ENCODE assay signal across 9 cellular contexts in genomic region chr6:31776563-31776960, GRCh38. TPM values are rescaled to one million over a fixed set of nuclear protein-coding genes. Genes with fewer than 3 reads are reported as not detected.
DNase-seq lines count a peak whose midpoint lies in the region; ATAC-seq, FAIRE-seq and TF ChIP-seq lines count a peak whose summit lies in the region.
"Had no signal": no experiment of that assay in that cellular context is flagged by ENCODE, and none has a peak within 500 bp of the region (broad histone marks: within the 10 kb centered on the region; RNA-seq: fewer than 3 reads in every experiment).

No MANE protein-coding gene starts in this region.

- H3K27me3 Mint-ChIP-seq in CD4-positive, alpha-beta memory T cell, result no peaks in the 10 kb centered on the region
- no peaks in the 10 kb centered on the region for H3K27me3 Mint-ChIP-seq in naive B cell

- H3K4me1 Mint-ChIP-seq in CD4-positive, alpha-beta memory T cell, result peaks cover 13 to 47% (median 33%) of the 10 kb centered on the region in 4 donors
- peaks cover 19 to 22% (median 21%) of the 10 kb centered on the region in 3 donors for H3K4me1 Mint-ChIP-seq in naive B cell
- H3K4me1 Mint-ChIP-seq: neural crest cell had no signal

- H3K79me2 ChIP-seq in K562 (ENCODE audit: control insufficient read depth, insufficient read depth, low read length), result no peaks in the 10 kb centered on the region

- TF ChIP-seq RAD21 in K562 (CRISPR knock-in tag; conservative IDR thresholded peaks at IDR 0.05 in 1 of 2, IDR thresholded peaks at IDR 0.05 in 1 of 2), result no peak

- H3K36me3 ChIP-seq in CD4-positive, alpha-beta memory T cell (ENCODE audit: insufficient read depth, low read length), result peaks cover 21% of the 10 kb centered on the region
- H3K36me3 ChIP-seq in K562 (ENCODE audit: control insufficient read depth, insufficient read depth, low read length), result peaks cover 42% of the 10 kb centered on the region; the same call in 2 of the 3 replicates

- no peak for DNase-seq in CD4-positive, alpha-beta memory T cell
- peak in 1 of 2 experiments; percentile 19 for DNase-seq in HL-60 (ENCODE audit: low read depth in 1 of 2, low spot score in 1 of 2)
- no peak for DNase-seq in K562 (ENCODE audit: extremely low read depth in 1 of 4, low spot score in 3 of 4)
- DNase-seq in naive B cell, result no peak
- DNase-seq in hippocampal formation (lab: John Stamatoyannopoulos, UW), result no peak
- no peak for DNase-seq in epidermal melanocyte (ENCODE audit: insufficient read length, low spot score)
- no peak for DNase-seq in activated CD4-positive, alpha-beta T cell treated with anti-CD3 and anti-CD28 coated beads for 4 hours
- DNase-seq in germinal center (ENCODE audit: low spot score), result no peak

- POLR2A ChIA-PET in CD4-positive, alpha-beta memory T cell (lab: Charles Lee; ENCODE audit: partially characterized antibody), result interaction anchor here (1.2 to 1.9 kb wide), 3 partner anchors 19 to 87 kb away, joined by 3 to 10 read pairs (median 4); partner anchors contain the start of genes MSH5 and VARS1
- POLR2A ChIA-PET in K562 (lab: Yijun Ruan, JAX), result interaction anchor here (0.5 to 8.8 kb wide), 11 partner anchors 14 to 183 kb away, joined by 4 to 47 read pairs (median 9); partner anchors contain the start of genes ABHD16A, GPANK1, HSPA1B and NELFE

- H3K4me1 ChIP-seq in CD4-positive, alpha-beta memory T cell (ENCODE audit: insufficient read depth, low read length), result peaks cover 50% of the 10 kb centered on the region
- H3K4me1 ChIP-seq in K562 (replicated peaks in 1 of 2; ENCODE audit: control insufficient read depth in 2 of 2, insufficient read depth in 2 of 2, low read length in 2 of 2), result peaks cover 43 to 85% of the 10 kb centered on the region in 2 experiments

- H3K9ac ChIP-seq in K562 (ENCODE audit: insufficient read depth in 1 of 2, low read depth in 2 of 2, low read length in 2 of 2), result peak overlapping the region; percentile 64 to 88

- peak overlapping the region; percentile 36 for H2AFZ ChIP-seq in K562 (ENCODE audit: low read depth, low read length)

- peak overlapping the region; percentile 27 to 75 (median 58) for H3K4me3 Mint-ChIP-seq in CD4-positive, alpha-beta memory T cell
- H3K4me3 Mint-ChIP-seq in naive B cell, result peak overlapping the region in 3 of 8 donors; percentile 21 to 60 (median 54)
- H3K4me3 Mint-ChIP-seq: neural crest cell had no signal

- H3K9me3 Mint-ChIP-seq in CD4-positive, alpha-beta memory T cell, result no peaks in the 10 kb centered on the region
- no peaks in the 10 kb centered on the region for H3K9me3 Mint-ChIP-seq in naive B cell
- H3K9me3 Mint-ChIP-seq: neural crest cell had no signal

- CTCF ChIA-PET in CD4-positive, alpha-beta memory T cell (lab: Charles Lee; ENCODE audit: partially characterized antibody), result interaction anchor here (12.8 kb wide), 1 partner anchor 43 kb away, joined by 173 read pairs; the partner anchor contains the start of genes CLIC1, DDAH2 and MSH5
- CTCF ChIA-PET in K562 (lab: Yijun Ruan, JAX; ENCODE audit: low intra/inter-chr PET ratio), result no interaction called here

- ATAC-seq in K562 (peak; percentile 16), naive B cell (ENCODE audit: low read depth in 2 of 2) (peak in 1 of 2 donors; percentile 17)

- no peaks in the 10 kb centered on the region for H3K27me3 ChIP-seq in CD4-positive, alpha-beta memory T cell (ENCODE audit: insufficient read depth, low read length)
- no peaks in the 10 kb centered on the region for H3K27me3 ChIP-seq in HL-60 (ENCODE audit: insufficient read depth, poor library complexity, severe bottlenecking)
- H3K27me3 ChIP-seq in K562 (ENCODE audit: control insufficient read depth in 2 of 2, insufficient read depth in 2 of 2, low read length in 2 of 2), result no peaks in the 10 kb centered on the region

- intact Hi-C loops in CD4-positive, alpha-beta memory T cell (cut with micrococcal nuclease), result loop anchor here (2.0 kb wide), 1 partner anchor 18 kb away; the partner anchor contains the start of gene VARS1
- intact Hi-C loops in K562 (cut with micrococcal nuclease), result loop anchor here (2.0 to 10.0 kb wide), 2 partner anchors 18 to 232 kb away; partner anchors contain the start of genes ATP6V1G2, DDX39B, NFKBIL1 and VARS1

- no peak for TF ChIP-seq POLR2A in K562 (conservative IDR thresholded peaks at IDR 0.05)

- peak overlapping the region; percentile 56 for H3K4me2 ChIP-seq in K562 (ENCODE audit: insufficient read depth, low read length)

- no peaks in the 10 kb centered on the region for H4K20me1 ChIP-seq in K562 (replicated peaks; ENCODE audit: control insufficient read depth, insufficient read depth, low read length)

- H3K4me3 ChIP-seq in CD4-positive, alpha-beta memory T cell (ENCODE audit: low read length in 2 of 2), result peak overlapping the region in 1 of 2 donors; percentile 30
- H3K4me3 ChIP-seq in HL-60 (replicated peaks; ENCODE audit: insufficient read depth, low read length), result no peak overlapping the region
- peak overlapping the region; percentile 10; the same call in 1 of the 2 replicates for H3K4me3 ChIP-seq in K562

- WGBS in K562 (ENCODE audit: insufficient coverage, low coverage, missing lambda C conversion rate), result 16% methylated on average over 13 of the region's 13 CpGs

- FAIRE-seq in K562 (lab: Jason Lieb, UNC), result no peak

- peaks cover 6% of the 10 kb centered on the region for H3K9me1 ChIP-seq in K562 (ENCODE audit: control insufficient read depth, insufficient read depth, low read length)

- H3K27ac ChIP-seq in CD4-positive, alpha-beta memory T cell (ENCODE audit: low read depth, low read length), result peak overlapping the region; percentile 46
- H3K27ac ChIP-seq in HL-60 (replicated peaks) (peak overlapping the region; percentile 39), K562 (ENCODE audit: extremely low read depth, low read depth, low read length) (peak overlapping the region; percentile 87)

- in situ Hi-C loops in K562 (cut with MboI), result no loop called here

- no TSS peak for BruUV-seq in K562 (replicated peaks; lab: Mats Ljungman, UMichigan)

- no peaks in the 10 kb centered on the region for H3K9me3 ChIP-seq in CD4-positive, alpha-beta memory T cell (ENCODE audit: control insufficient read depth in 1 of 2, low read length in 2 of 2)
- no peaks in the 10 kb centered on the region for H3K9me3 ChIP-seq in K562 (replicated peaks; ENCODE audit: control insufficient read depth, insufficient read depth, low read depth, low read length)

- peaks cover 0 to 26% of the 10 kb centered on the region in 2 donors for H3K36me3 Mint-ChIP-seq in CD4-positive, alpha-beta memory T cell
- no peaks in the 10 kb centered on the region for H3K36me3 Mint-ChIP-seq in naive B cell

- TF ChIP-seq EP300 in K562 (IDR thresholded peaks at IDR 0.05; ENCODE audit: low read length), result no peak

- TF ChIP-seq CTCF in HL-60 (IDR thresholded peaks at IDR 0.05; ENCODE audit: insufficient read depth, low read length) (no peak), K562 (IDR thresholded peaks at IDR 0.05 in 2 of 3, conservative IDR thresholded peaks at IDR 0.05 in 1 of 3; ENCODE audit: insufficient read depth in 2 of 3, low read depth in 1 of 3, low read length in 3 of 3) (no peak)

- H3K27ac Mint-ChIP-seq in CD4-positive, alpha-beta memory T cell, result peak overlapping the region; percentile 19 to 78 (median 65)
- H3K27ac Mint-ChIP-seq in naive B cell, result peak overlapping the region in 5 of 6 donors; percentile 35 to 94 (median 68)

RNA-seq across cellular contexts. Expression of gene VWA7, which starts 0.6 kb away (rescaled TPM):
- 1 to 10 TPM; 1.0 to 1.7 TPM for total RNA-seq in CD4-positive, alpha-beta memory T cell
- polyA plus RNA-seq in CD4-positive, alpha-beta memory T cell, result 1 to 10 TPM in 1 of 2 donors, under 1 TPM in 1; 1.00 to 2.5 TPM
- total RNA-seq in K562 (2011; cell fraction: chromatin; rRNA removed; ENCODE audit: low replicate concordance), result 12.4 and 19.7 TPM in 2 replicates
- 11.3 and 16.5 TPM in 2 replicates for total RNA-seq in K562 (2011; cell fraction: nucleolus; rRNA removed)
- total RNA-seq in K562 (2011; cell fraction: nucleoplasm; rRNA removed), result 10.5 and 14.0 TPM in 2 replicates
- total RNA-seq in K562 (2014; rRNA removed) (0.65 and 0.68 TPM in 2 replicates), K562 (2014; rRNA removed; fragmentation: Illumina TruSeq; extraction: Trizol) (0.70 and 0.95 TPM in 2 replicates), K562 (2015; rRNA removed; fragmentation: Illumina TruSeq; extraction: Trizol) (0.36 and 0.49 TPM in 2 replicates), K562 (2021) (1.8 and 2.9 TPM in 2 replicates)
- polyA plus RNA-seq in K562 (2011; rRNA removed) (1.0 and 1.7 TPM in 2 replicates), K562 (2014; fragmentation: Illumina TruSeq; extraction: Trizol) (1.1 and 1.3 TPM in 2 replicates), K562 (2014; fragmentation: Nextera tagmentation; extraction: Ambion mirVana) (under 1 TPM; 0.18 to 0.32 TPM), K562 (2014; rRNA removed) (2.4 and 3.0 TPM in 2 replicates), naive B cell (ENCODE audit: low read depth in 6 of 6) (under 1 TPM in 2 of 6 donors, not detected in 4; 0.13 to 0.29 TPM)
- 0.83 and 2.5 TPM in 2 replicates for polyA plus RNA-seq in K562 (2011; cell fraction: cytosol; rRNA removed)
- polyA plus RNA-seq in K562 (2011; cell fraction: nucleus; rRNA removed), result 6.5 and 17.2 TPM in 2 replicates
- 2.2 and 4.0 TPM in 2 replicates for polyA plus RNA-seq in K562 (2012)
- 0.33 and 1.4 TPM in 2 replicates for polyA minus RNA-seq in K562 (2011; rRNA and poly(A)+ RNA removed)
- 0.55 and 2.2 TPM in 2 replicates for polyA minus RNA-seq in K562 (2011; cell fraction: cytosol; rRNA and poly(A)+ RNA removed)
- 3.7 and 4.3 TPM in 2 replicates for polyA minus RNA-seq in K562 (2011; cell fraction: nucleus; rRNA and poly(A)+ RNA removed)

RNA-seq across cellular contexts. Expression of gene SAPCD1, which starts 14.1 kb away (rescaled TPM):
- 1 to 10 TPM; 2.7 to 3.7 TPM for total RNA-seq in CD4-positive, alpha-beta memory T cell
- polyA plus RNA-seq in CD4-positive, alpha-beta memory T cell, result under 1 TPM in 1 of 2 donors, not detected in 1; 0.89 TPM
- total RNA-seq in K562 (2011; cell fraction: chromatin; rRNA removed; ENCODE audit: low replicate concordance), result 127 and 183 TPM in 2 replicates
- 43.2 and 49.2 TPM in 2 replicates for total RNA-seq in K562 (2011; cell fraction: nucleolus; rRNA removed)
- 129 and 205 TPM in 2 replicates for total RNA-seq in K562 (2011; cell fraction: nucleoplasm; rRNA removed)
- total RNA-seq in K562 (2014; rRNA removed), result 5.9 and 6.5 TPM in 2 replicates
- 7.0 and 7.4 TPM in 2 replicates for total RNA-seq in K562 (2014; rRNA removed; fragmentation: Illumina TruSeq; extraction: Trizol)
- 5.8 and 7.5 TPM in 2 replicates for total RNA-seq in K562 (2015; rRNA removed; fragmentation: Illumina TruSeq; extraction: Trizol)
- total RNA-seq in K562 (2021), result 13.4 and 15.8 TPM in 2 replicates
- polyA plus RNA-seq in K562 (2011; rRNA removed), result 11.7 and 17.8 TPM in 2 replicates
- 4.3 and 5.0 TPM in 2 replicates for polyA plus RNA-seq in K562 (2011; cell fraction: cytosol; rRNA removed)
- polyA plus RNA-seq in K562 (2011; cell fraction: nucleus; rRNA removed), result 169 and 188 TPM in 2 replicates
- polyA plus RNA-seq in K562 (2012), result 14.3 and 26.9 TPM in 2 replicates
- polyA plus RNA-seq in K562 (2014; fragmentation: Illumina TruSeq; extraction: Trizol), result 12.9 and 18.4 TPM in 2 replicates
- polyA plus RNA-seq in K562 (2014; fragmentation: Nextera tagmentation; extraction: Ambion mirVana), result 1 to 10 TPM; 2.6 to 3.2 TPM
- polyA plus RNA-seq in K562 (2014; rRNA removed), result 17.1 and 30.2 TPM in 2 replicates
- 3.2 and 4.9 TPM in 2 replicates for polyA minus RNA-seq in K562 (2011; rRNA and poly(A)+ RNA removed)
- 4.2 TPM in 1 of 2 replicates, not detected in the other for polyA minus RNA-seq in K562 (2011; cell fraction: cytosol; rRNA and poly(A)+ RNA removed)
- 10.4 and 14.8 TPM in 2 replicates for polyA minus RNA-seq in K562 (2011; cell fraction: nucleus; rRNA and poly(A)+ RNA removed)
- polyA plus RNA-seq in naive B cell (ENCODE audit: low read depth in 6 of 6), result under 1 TPM in 1 of 6 donors, not detected in 5; 0.96 TPM

RNA-seq across cellular contexts. Expression of gene VARS1, which starts 19.0 kb away (rescaled TPM):
- total RNA-seq in CD4-positive, alpha-beta memory T cell, result 10 to 100 TPM; 39.6 to 46.8 TPM
- 10 to 100 TPM; 43.4 to 45.9 TPM for polyA plus RNA-seq in CD4-positive, alpha-beta memory T cell
- 246 and 727 TPM in 2 replicates for total RNA-seq in K562 (2011; cell fraction: chromatin; rRNA removed; ENCODE audit: low replicate concordance)
- total RNA-seq in K562 (2011; cell fraction: nucleolus; rRNA removed), result 447 and 517 TPM in 2 replicates
- total RNA-seq in K562 (2011; cell fraction: nucleoplasm; rRNA removed), result 263 and 281 TPM in 2 replicates
- total RNA-seq in K562 (2014; rRNA removed), result 155 and 210 TPM in 2 replicates
- total RNA-seq in K562 (2014; rRNA removed; fragmentation: Illumina TruSeq; extraction: Trizol), result 187 and 202 TPM in 2 replicates
- total RNA-seq in K562 (2015; rRNA removed; fragmentation: Illumina TruSeq; extraction: Trizol), result 128 and 130 TPM in 2 replicates
- total RNA-seq in K562 (2021), result 484 and 488 TPM in 2 replicates
- 37.9 and 95.1 TPM in 2 replicates for polyA plus RNA-seq in K562 (2011; rRNA removed)
- 43.0 and 64.6 TPM in 2 replicates for polyA plus RNA-seq in K562 (2011; cell fraction: cytosol; rRNA removed)
- 313 and 459 TPM in 2 replicates for polyA plus RNA-seq in K562 (2011; cell fraction: nucleus; rRNA removed)
- 232 and 255 TPM in 2 replicates for polyA plus RNA-seq in K562 (2012)
- polyA plus RNA-seq in K562 (2014; fragmentation: Illumina TruSeq; extraction: Trizol), result 282 and 332 TPM in 2 replicates
- polyA plus RNA-seq in K562 (2014; fragmentation: Nextera tagmentation; extraction: Ambion mirVana), result 10 to 100 TPM in 1 of 2 experiments, 1 to 10 TPM in 1; 2.9 to 10.4 TPM
- polyA plus RNA-seq in K562 (2014; rRNA removed), result 128 and 129 TPM in 2 replicates
- polyA minus RNA-seq in K562 (2011; rRNA and poly(A)+ RNA removed), result 80.3 and 127 TPM in 2 replicates
- polyA minus RNA-seq in K562 (2011; cell fraction: cytosol; rRNA and poly(A)+ RNA removed), result 209 and 273 TPM in 2 replicates
- polyA minus RNA-seq in K562 (2011; cell fraction: nucleus; rRNA and poly(A)+ RNA removed), result 119 and 142 TPM in 2 replicates
- 10 to 100 TPM; 42.2 to 70.6 (median 50.3) TPM for polyA plus RNA-seq in naive B cell (ENCODE audit: low read depth in 6 of 6)

RNA-seq across cellular contexts. Expression of gene LSM2, which starts 30.2 kb away (rescaled TPM):
- 10 to 100 TPM; 30.0 to 34.6 TPM for total RNA-seq in CD4-positive, alpha-beta memory T cell
- polyA plus RNA-seq in CD4-positive, alpha-beta memory T cell, result 10 to 100 TPM; 67.4 to 80.4 TPM
- 30.0 and 54.3 TPM in 2 replicates for total RNA-seq in K562 (2011; cell fraction: chromatin; rRNA removed; ENCODE audit: low replicate concordance)
- 63.9 and 68.4 TPM in 2 replicates for total RNA-seq in K562 (2011; cell fraction: nucleolus; rRNA removed)
- 72.4 and 107 TPM in 2 replicates for total RNA-seq in K562 (2011; cell fraction: nucleoplasm; rRNA removed)
- total RNA-seq in K562 (2014; rRNA removed), result 163 and 271 TPM in 2 replicates
- 244 and 250 TPM in 2 replicates for total RNA-seq in K562 (2014; rRNA removed; fragmentation: Illumina TruSeq; extraction: Trizol)
- total RNA-seq in K562 (2015; rRNA removed; fragmentation: Illumina TruSeq; extraction: Trizol), result 195 and 196 TPM in 2 replicates
- 223 and 232 TPM in 2 replicates for total RNA-seq in K562 (2021)
- 154 and 184 TPM in 2 replicates for polyA plus RNA-seq in K562 (2011; rRNA removed)
- polyA plus RNA-seq in K562 (2011; cell fraction: cytosol; rRNA removed), result 318 and 368 TPM in 2 replicates
- polyA plus RNA-seq in K562 (2011; cell fraction: nucleus; rRNA removed), result 114 and 133 TPM in 2 replicates
- 208 and 220 TPM in 2 replicates for polyA plus RNA-seq in K562 (2012)
- polyA plus RNA-seq in K562 (2014; fragmentation: Illumina TruSeq; extraction: Trizol), result 223 and 256 TPM in 2 replicates
- 100 to 1,000 TPM; 405 to 407 TPM for polyA plus RNA-seq in K562 (2014; fragmentation: Nextera tagmentation; extraction: Ambion mirVana)
- polyA plus RNA-seq in K562 (2014; rRNA removed), result 159 and 218 TPM in 2 replicates
- polyA minus RNA-seq in K562 (2011; rRNA and poly(A)+ RNA removed), result 135 and 188 TPM in 2 replicates
- polyA minus RNA-seq in K562 (2011; cell fraction: cytosol; rRNA and poly(A)+ RNA removed), result 127 and 129 TPM in 2 replicates
- 13.7 and 23.7 TPM in 2 replicates for polyA minus RNA-seq in K562 (2011; cell fraction: nucleus; rRNA and poly(A)+ RNA removed)
- polyA plus RNA-seq in naive B cell (ENCODE audit: low read depth in 6 of 6), result 100 to 1,000 TPM in 1 of 6 donors, 10 to 100 TPM in 5; 75.4 to 107 (median 92.4) TPM

RNA-seq across cellular contexts. Expression of gene MSH5, which starts 36.8 kb away (rescaled TPM):
- total RNA-seq in CD4-positive, alpha-beta memory T cell, result 10 to 100 TPM; 11.4 to 12.1 TPM
- polyA plus RNA-seq in CD4-positive, alpha-beta memory T cell, result 1 to 10 TPM in 1 of 2 donors, under 1 TPM in 1; 0.95 to 3.2 TPM
- total RNA-seq in K562 (2011; cell fraction: chromatin; rRNA removed; ENCODE audit: low replicate concordance), result 1,865 and 2,284 TPM in 2 replicates
- 827 and 897 TPM in 2 replicates for total RNA-seq in K562 (2011; cell fraction: nucleolus; rRNA removed)
- total RNA-seq in K562 (2011; cell fraction: nucleoplasm; rRNA removed), result 1,204 and 1,437 TPM in 2 replicates
- 21.1 and 34.7 TPM in 2 replicates for total RNA-seq in K562 (2014; rRNA removed)
- 46.6 and 47.6 TPM in 2 replicates for total RNA-seq in K562 (2014; rRNA removed; fragmentation: Illumina TruSeq; extraction: Trizol)
- total RNA-seq in K562 (2015; rRNA removed; fragmentation: Illumina TruSeq; extraction: Trizol), result 34.3 and 37.9 TPM in 2 replicates
- total RNA-seq in K562 (2021), result 75.4 and 82.7 TPM in 2 replicates
- 104 and 202 TPM in 2 replicates for polyA plus RNA-seq in K562 (2011; rRNA removed)
- polyA plus RNA-seq in K562 (2011; cell fraction: cytosol; rRNA removed), result 42.0 and 70.8 TPM in 2 replicates
- polyA plus RNA-seq in K562 (2011; cell fraction: nucleus; rRNA removed), result 1,103 and 1,564 TPM in 2 replicates
- 30.9 and 84.7 TPM in 2 replicates for polyA plus RNA-seq in K562 (2012)
- polyA plus RNA-seq in K562 (2014; fragmentation: Illumina TruSeq; extraction: Trizol), result 52.5 and 52.8 TPM in 2 replicates
- 10 to 100 TPM; 12.5 to 14.0 TPM for polyA plus RNA-seq in K562 (2014; fragmentation: Nextera tagmentation; extraction: Ambion mirVana)
- 80.2 and 84.7 TPM in 2 replicates for polyA plus RNA-seq in K562 (2014; rRNA removed)
- 112 and 145 TPM in 2 replicates for polyA minus RNA-seq in K562 (2011; rRNA and poly(A)+ RNA removed)
- 40.0 and 59.2 TPM in 2 replicates for polyA minus RNA-seq in K562 (2011; cell fraction: cytosol; rRNA and poly(A)+ RNA removed)
- 239 and 424 TPM in 2 replicates for polyA minus RNA-seq in K562 (2011; cell fraction: nucleus; rRNA and poly(A)+ RNA removed)
- 1 to 10 TPM in 5 of 6 donors, not detected in 1; 1.9 to 9.3 (median 2.6) TPM for polyA plus RNA-seq in naive B cell (ENCODE audit: low read depth in 6 of 6)
